In the genomic region with DNA sequence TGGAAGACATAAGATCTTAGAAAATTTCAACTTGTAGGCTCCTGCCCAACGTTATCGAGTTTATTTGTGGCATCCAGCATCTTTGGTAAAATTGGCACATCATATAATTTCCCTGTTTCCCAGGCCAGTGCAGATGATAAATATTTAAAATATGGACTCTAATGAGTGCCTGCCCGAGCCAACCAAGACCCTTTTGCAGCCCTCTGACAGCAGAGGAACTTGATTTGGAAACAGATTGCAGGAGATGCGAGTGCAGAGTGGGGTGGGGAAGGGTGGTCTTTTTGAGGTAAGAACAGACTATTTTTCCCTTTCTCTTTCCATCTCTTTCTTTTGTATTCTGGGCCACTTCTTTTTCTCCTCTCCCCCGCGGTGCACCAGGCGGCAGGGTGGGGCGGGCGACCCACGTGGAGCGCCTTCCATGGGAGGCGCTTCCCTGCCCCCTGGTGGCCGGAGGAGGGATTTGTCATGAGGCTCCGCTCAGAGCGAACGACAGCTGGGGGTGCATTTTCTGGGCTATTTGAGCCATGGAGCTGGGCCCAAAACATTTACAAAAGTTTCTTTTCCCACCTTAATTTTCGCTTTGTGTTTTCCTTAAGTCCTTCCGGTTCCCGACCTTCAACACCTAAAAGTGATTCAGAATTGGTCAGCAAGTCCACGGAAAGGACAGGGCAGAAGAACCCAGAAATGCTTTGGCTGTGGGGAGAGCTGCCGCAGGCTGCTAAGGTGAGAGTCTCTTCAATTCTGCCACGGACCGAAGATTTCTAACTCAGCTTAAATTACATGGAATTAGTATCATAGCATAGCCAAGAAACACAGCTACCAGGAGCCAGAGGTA, we compare ENCODE assay signal across 8 cellular contexts. TPM values are rescaled to one million over a fixed set of nuclear protein-coding genes. Genes with fewer than 3 reads are reported as not detected.
DNase-seq lines count a peak whose midpoint lies in the region; ATAC-seq, FAIRE-seq and TF ChIP-seq lines count a peak whose summit lies in the region.

No MANE protein-coding gene starts in this region.

- peak; percentile 79 for FAIRE-seq in GM12892 (lab: Jason Lieb, UNC)

- no peak for TF ChIP-seq POLR2A in GM12892 (IDR thresholded peaks at IDR 0.05; ENCODE audit: low read depth, low read length)

- POLR2A ChIA-PET in MCF 10A (lab: Yijun Ruan, JAX), result interaction anchor here (0.6 to 1.4 kb wide), 10 partner anchors 14 to 597 kb away, joined by 3 to 4 read pairs (median 3); no protein-coding TSS in a partner anchor

- DNase-seq in GM12892 (ENCODE audit: insufficient read length) (peak; percentile 71), NCI-H146 treated with DMSO at 0.1 percent for 48 hours (lab: John Stamatoyannopoulos, UW; ENCODE audit: unreplicated experiment) (peak; percentile 38), MCF 10A (ENCODE audit: unreplicated experiment) (peak; percentile 73), iris pigment epithelial cell (ENCODE audit: low read depth) (peak; percentile 64)
- peak; percentile 76 to 86 for DNase-seq in stimulated activated CD4-positive, alpha-beta T cell treated with anti-CD3 and anti-CD28 coated beads, Interleukin-1b, Interleukin-23, amount 100 ng/mL, for 1 hour (ENCODE audit: low read depth in 2 of 2)

- BruUV-seq in MCF 10A (replicated peaks; lab: Mats Ljungman, UMichigan), result no TSS peak

- CTCF ChIA-PET in MCF 10A (lab: Yijun Ruan, JAX), result interaction anchor here (0.6 to 13.4 kb wide), 40 partner anchors 8 to 895 kb away, joined by 3 to 336 read pairs (median 5); a partner anchor contains a TSS

- TF ChIP-seq CTCF in 22Rv1 (IDR thresholded peaks at IDR 0.05) (peak; percentile 95), VCaP (conservative IDR thresholded peaks at IDR 0.05) (peak; percentile 96), MCF 10A (IDR thresholded peaks at IDR 0.05; ENCODE audit: unreplicated experiment) (peak; percentile 98)

- no peak overlapping the region for H3K4me3 Mint-ChIP-seq in MCF 10A (ENCODE audit: unreplicated experiment)

- no peaks in the 10 kb centered on the region for H3K9me3 Mint-ChIP-seq in MCF 10A (ENCODE audit: unreplicated experiment)

- H3K27ac ChIP-seq in 22Rv1 (no peak overlapping the region), VCaP (no peak overlapping the region; the same call in 1 of the 2 replicates)

- ATAC-seq in HG02840 (IDR thresholded peaks at IDR 0.05; ENCODE audit: low FRiP score, unreplicated experiment), result peak; percentile 74

- peak overlapping the region; percentile 16 for H3K27ac Mint-ChIP-seq in MCF 10A (ENCODE audit: low read depth, unreplicated experiment)

- H3K4me1 Mint-ChIP-seq in MCF 10A (ENCODE audit: insufficient read depth, unreplicated experiment), result peaks cover 4% of the 10 kb centered on the region

- peaks cover 100% of the 10 kb centered on the region for H3K36me3 Mint-ChIP-seq in MCF 10A (ENCODE audit: insufficient read depth, unreplicated experiment)

- intact Hi-C loops in MCF 10A (cut with micrococcal nuclease), result loop anchor here (1.0 to 5.0 kb wide), 4 partner anchors 41 to 302 kb away; no protein-coding TSS in a partner anchor

- no peaks in the 10 kb centered on the region for H3K27me3 Mint-ChIP-seq in MCF 10A (ENCODE audit: insufficient read depth, unreplicated experiment)

RNA-seq across cellular contexts. Expression of a gene that starts 32.7 kb away (rescaled TPM):
- polyA plus RNA-seq in GM12892 (2012; ENCODE audit: missing spikeins), result 25.7 TPM
- 47.0 and 65.7 TPM in 2 replicates for total RNA-seq in MCF 10A (2022)
